Comparison of ENCODE assay signal across 26 cellular contexts in the genomic region with DNA sequence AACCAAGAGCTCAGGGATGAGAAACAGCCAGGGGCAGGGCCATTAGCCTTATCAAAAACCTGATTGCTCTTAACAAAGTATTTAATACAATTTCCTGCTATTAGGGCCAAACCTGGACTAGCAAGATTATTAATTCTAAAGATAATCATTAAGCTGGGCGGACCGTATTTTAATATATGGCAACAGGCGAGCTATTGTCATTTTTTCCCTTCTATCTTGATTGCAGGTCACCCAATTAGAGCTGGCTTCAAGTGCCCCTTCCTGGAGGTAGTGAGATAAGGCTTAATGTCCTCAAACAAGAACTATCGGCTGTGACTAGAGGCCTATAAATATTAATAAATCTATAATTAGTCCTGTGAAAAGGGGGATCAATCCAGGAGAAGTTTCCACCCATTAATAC.
DNase-seq lines count a peak whose midpoint lies in the region; ATAC-seq, FAIRE-seq and TF ChIP-seq lines count a peak whose summit lies in the region.
"Had no signal": no experiment of that assay in that cellular context is flagged by ENCODE, and none has a peak within 500 bp of the region (broad histone marks: within the 10 kb centered on the region; RNA-seq: fewer than 3 reads in every experiment).

No MANE protein-coding gene starts in this region.

- H3F3A ChIP-seq in SK-N-SH (replicated peaks; ENCODE audit: insufficient read depth), result no peaks in the 10 kb centered on the region

- H3K4me1 ChIP-seq in SK-N-SH (ENCODE audit: control insufficient read depth in 1 of 2, insufficient read depth in 2 of 2, low read depth in 1 of 2, low read length in 1 of 2) (peaks cover 0 to 23% of the 10 kb centered on the region in 2 experiments; a peak in 1 of 4 replicates), small intestine (ENCODE audit: control insufficient read depth in 2 of 2, insufficient read depth in 1 of 2, low read depth in 1 of 2, low read length in 1 of 2) (peaks cover 0 to 4% of the 10 kb centered on the region in 2 donors)

- POLR2A ChIA-PET in SK-N-SH (lab: Yijun Ruan, JAX), result interaction anchor here (0.6 kb wide), 1 partner anchor 94 kb away, joined by 3 read pairs; no protein-coding TSS in a partner anchor

- no peaks in the 10 kb centered on the region for H4K20me1 ChIP-seq in SK-N-SH (ENCODE audit: insufficient read depth)
- H4K20me1 ChIP-seq: BLaER1 had no signal

- H3K27me3 Mint-ChIP-seq in T-helper 17 cell, result peaks cover 50% of the 10 kb centered on the region
- peaks cover 31% of the 10 kb centered on the region for H3K27me3 Mint-ChIP-seq in activated naive CD4-positive, alpha-beta T cell treated with anti-CD3 and anti-CD28 coated beads, Interleukin-2, amount 10 ng/mL, durations not matched to agents 7 days and 5 days

- no peak for DNase-seq in SK-N-SH
- peak; percentile 72 for DNase-seq in small intestine
- no peak for DNase-seq in T-helper 17 cell
- no peak for DNase-seq in activated naive CD4-positive, alpha-beta T cell treated with anti-CD3 and anti-CD28 coated beads, Interleukin-2, amount 10 ng/mL, durations not matched to agents 7 days and 5 days
- DNase-seq: 8988T; ACHN; C1 segment of cervical spinal cord; CD4-positive, alpha-beta memory T cell; CD4-positive, CD25-positive, alpha-beta regulatory T cell; CD8-positive, alpha-beta memory T cell; COR-L47; DMS 273 treated with DMSO at 0.1 percent for 48 hours; DMS153; DMS53; DMS79; DND-41; EL; GDM1 had no signal

- 28% methylated on average over 4 of the region's 4 CpGs for WGBS in SK-N-SH (ENCODE audit: low lambda C conversion rate)
- 9 to 54% (median 27%) methylated on average over 4 of the region's 4 CpGs for WGBS in small intestine, 3 donors

- H3K27me3 ChIP-seq in SK-N-SH (ENCODE audit: insufficient read depth) (peaks cover 5% of the 10 kb centered on the region; the same call in 1 of the 2 replicates), small intestine (ENCODE audit: control insufficient read depth in 2 of 2, insufficient read depth in 2 of 2, low read length in 2 of 2) (peaks cover under 1 to 6% of the 10 kb centered on the region in 2 donors)
- H3K27me3 ChIP-seq: BE2C, BLaER1 had no signal

- H3K9me3 ChIP-seq in SK-N-SH (no peaks in the 10 kb centered on the region), small intestine (ENCODE audit: control insufficient read depth, low read depth) (no peaks in the 10 kb centered on the region), T-helper 17 cell (ENCODE audit: control insufficient read depth, low read length, poor library complexity, severe bottlenecking) (peaks cover under 1% of the 10 kb centered on the region)
- H3K9me3 ChIP-seq: BE2C, BLaER1 had no signal

- peak in 1 of 2 experiments; percentile 66; a peak in 2 of 4 replicates for TF ChIP-seq EP300 in SK-N-SH (IDR thresholded peaks at IDR 0.05; ENCODE audit: borderline replicate concordance in 1 of 2, low read depth in 1 of 2, low read length in 1 of 2)

- FAIRE-seq in small intestine (lab: Jason Lieb, UNC), result no peak
- FAIRE-seq: A204.1, GM12878, GM12892, GM18507 had no signal

- peaks cover 3% of the 10 kb centered on the region for H3K36me3 Mint-ChIP-seq in T-helper 17 cell (ENCODE audit: low read depth)
- no peaks in the 10 kb centered on the region for H3K36me3 Mint-ChIP-seq in activated naive CD4-positive, alpha-beta T cell treated with anti-CD3 and anti-CD28 coated beads, Interleukin-2, amount 10 ng/mL, durations not matched to agents 7 days and 5 days
- H3K36me3 Mint-ChIP-seq: CD14-positive monocyte; CD4-positive, alpha-beta memory T cell; CD4-positive, CD25-positive, alpha-beta regulatory T cell; CD8-positive, alpha-beta memory T cell had no signal

- no peaks in the 10 kb centered on the region for H3K9me2 ChIP-seq in SK-N-SH

- H3K4me3 Mint-ChIP-seq in T-helper 17 cell, result no peak overlapping the region
- no peak overlapping the region for H3K4me3 Mint-ChIP-seq in activated naive CD4-positive, alpha-beta T cell treated with anti-CD3 and anti-CD28 coated beads, Interleukin-2, amount 10 ng/mL, durations not matched to agents 7 days and 5 days
- H3K4me3 Mint-ChIP-seq: CD14-positive monocyte; CD4-positive, alpha-beta memory T cell; CD4-positive, CD25-positive, alpha-beta regulatory T cell; CD8-positive, alpha-beta memory T cell had no signal

- H2AFZ ChIP-seq in SK-N-SH (ENCODE audit: low read depth), result no peak overlapping the region

- H3K36me3 ChIP-seq in SK-N-SH (replicated peaks in 1 of 2; ENCODE audit: control insufficient read depth in 1 of 2, insufficient read depth in 2 of 2, low read length in 1 of 2) (no peaks in the 10 kb centered on the region), small intestine (ENCODE audit: control insufficient read depth in 2 of 2, insufficient read depth in 2 of 2, low read length in 2 of 2) (no peaks in the 10 kb centered on the region)
- H3K36me3 ChIP-seq: BE2C, BLaER1 had no signal

- CTCF ChIA-PET in SK-N-SH (lab: Yijun Ruan, JAX), result interaction anchor here (1.0 to 3.8 kb wide), 6 partner anchors 22 to 627 kb away, joined by 3 to 23 read pairs (median 3); no protein-coding TSS in a partner anchor
- CTCF ChIA-PET in activated naive CD4-positive, alpha-beta T cell treated with anti-CD3 and anti-CD28 coated beads, Interleukin-2, amount 10 ng/mL, durations not matched to agents 7 days and 5 days (lab: Charles Lee), result interaction anchor here (1.6 kb wide), 1 partner anchor 628 kb away, joined by 3 read pairs; no protein-coding TSS in a partner anchor

- no peak for TF ChIP-seq CTCF in SK-N-SH (IDR thresholded peaks at IDR 0.05)

- ATAC-seq in SK-N-SH treated with all-trans-retinoic acid at 6 μM for 48 hours (no peak), T-helper 17 cell (no peak)
- ATAC-seq: GM12878 had no signal

- H3K27ac Mint-ChIP-seq in T-helper 17 cell, result no peak overlapping the region
- no peak overlapping the region for H3K27ac Mint-ChIP-seq in activated naive CD4-positive, alpha-beta T cell treated with anti-CD3 and anti-CD28 coated beads, Interleukin-2, amount 10 ng/mL, durations not matched to agents 7 days and 5 days
- H3K27ac Mint-ChIP-seq: CD14-positive monocyte; CD4-positive, alpha-beta memory T cell; CD4-positive, CD25-positive, alpha-beta regulatory T cell; CD8-positive, alpha-beta memory T cell had no signal

- H3K27ac ChIP-seq in SK-N-SH (ENCODE audit: low read depth in 2 of 2, low read length in 1 of 2) (peak overlapping the region in 1 of 2 experiments; percentile 25; a peak in 1 of 4 replicates), small intestine (ENCODE audit: low read depth in 1 of 2, low read length in 1 of 2) (no peak overlapping the region)
- H3K27ac ChIP-seq: BLaER1 had no signal

- H3K4me2 ChIP-seq in SK-N-SH, result no peak overlapping the region
- H3K4me2 ChIP-seq: BLaER1 had no signal

- H3K79me2 ChIP-seq in SK-N-SH (ENCODE audit: insufficient read depth), result no peaks in the 10 kb centered on the region

- H3K4me1 Mint-ChIP-seq in T-helper 17 cell, result no peaks in the 10 kb centered on the region
- H3K4me1 Mint-ChIP-seq in activated naive CD4-positive, alpha-beta T cell treated with anti-CD3 and anti-CD28 coated beads, Interleukin-2, amount 10 ng/mL, durations not matched to agents 7 days and 5 days, result no peaks in the 10 kb centered on the region
- H3K4me1 Mint-ChIP-seq: CD14-positive monocyte; CD4-positive, alpha-beta memory T cell; CD4-positive, CD25-positive, alpha-beta regulatory T cell; CD8-positive, alpha-beta memory T cell had no signal

- no peak overlapping the region for H3K4me3 ChIP-seq in SK-N-SH (ENCODE audit: low read depth in 2 of 2, low read length in 1 of 2)
- H3K4me3 ChIP-seq in small intestine (ENCODE audit: low read depth in 1 of 2, low read length in 2 of 2), result no peak overlapping the region
- H3K4me3 ChIP-seq: BLaER1, GM12878 had no signal

- no peak overlapping the region for H3K9ac ChIP-seq in SK-N-SH
- H3K9ac ChIP-seq: BLaER1 had no signal

- no peaks in the 10 kb centered on the region for H3K9me3 Mint-ChIP-seq in activated naive CD4-positive, alpha-beta T cell treated with anti-CD3 and anti-CD28 coated beads, Interleukin-2, amount 10 ng/mL, durations not matched to agents 7 days and 5 days
- H3K9me3 Mint-ChIP-seq: CD8-positive, alpha-beta memory T cell had no signal

- TF ChIP-seq RAD21 in SK-N-SH (IDR thresholded peaks at IDR 0.05; ENCODE audit: low read length), result no peak

TF ChIP-seq in SK-N-SH, 30 proteins besides CTCF, POLR2A, EP300 and RAD21:
- TF ChIP-seq RCOR1 (IDR thresholded peaks at IDR 0.05; ENCODE audit: low read length) (peak; percentile 17; the same call in 1 of the 2 replicates), GATA2 (CRISPR knock-in tag; IDR thresholded peaks at IDR 0.05) (peak; percentile 27; the same call in 1 of the 2 replicates), TCF12 (IDR thresholded peaks at IDR 0.05) (no peak), SMC3 (IDR thresholded peaks at IDR 0.05; ENCODE audit: low read depth, low read length) (peak; percentile 1; the same call in 1 of the 2 replicates)
- TF ChIP-seq, protein P1, sequence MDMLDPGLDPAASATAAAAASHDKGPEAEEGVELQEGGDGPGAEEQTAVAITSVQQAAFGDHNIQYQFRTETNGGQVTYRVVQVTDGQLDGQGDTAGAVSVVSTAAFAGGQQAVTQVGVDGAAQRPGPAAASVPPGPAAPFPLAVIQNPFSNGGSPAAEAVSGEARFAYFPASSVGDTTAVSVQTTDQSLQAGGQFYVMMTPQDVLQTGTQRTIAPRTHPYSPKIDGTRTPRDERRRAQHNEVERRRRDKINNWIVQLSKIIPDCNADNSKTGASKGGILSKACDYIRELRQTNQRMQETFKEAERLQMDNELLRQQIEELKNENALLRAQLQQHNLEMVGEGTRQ (IDR thresholded peaks at IDR 0.05; ENCODE audit: borderline replicate concordance, low read depth, low read length), result no peak

TF ChIP-seq in SK-N-SH treated with all-trans-retinoic acid at 6 μM for 48 hours, 23 proteins besides CTCF, POLR2A, EP300 and RAD21 (continues in another document):
- TF ChIP-seq TCF4 (CRISPR knock-in tag; IDR thresholded peaks at IDR 0.05; ENCODE audit: borderline replicate concordance) (0 out of 2 replicates have a peak, but pooled peaks have one; percentile 18), ZNF8 (CRISPR knock-in tag; IDR thresholded peaks at IDR 0.05) (no peak)
